In genomic region chr10:80104066-80104926, GRCh38 we compare ENCODE assay signal across 8 cellular contexts. TPM values are rescaled to one million over a fixed set of nuclear protein-coding genes. Genes with fewer than 3 reads are reported as not detected.
A peak's percentile ranks its signal among the peaks of the same experiment; 100 is the strongest.
DNase-seq lines count a peak whose midpoint lies in the region; ATAC-seq and TF ChIP-seq lines count a peak whose summit lies in the region.

No MANE protein-coding gene starts in this region.

- POLR2A ChIA-PET in AG04450 (lab: Yijun Ruan, JAX), result interaction anchor here (0.9 to 1.9 kb wide), 2 partner anchors 25 to 29 kb away, joined by 3 to 7 read pairs; partner anchors contain the start of gene TMEM254

- peaks cover 4% of the 10 kb centered on the region for H3K36me3 ChIP-seq in left ventricle myocardium inferior

- DNase-seq in AG04450 (ENCODE audit: low read depth, low spot score), result peak; percentile 78
- peak; percentile 5 for DNase-seq in RPMI8226
- no peak for DNase-seq in left ventricle myocardium inferior
- DNase-seq in NCI-H1092 treated with DMSO at 0.1 percent for 48 hours (lab: John Stamatoyannopoulos, UW), result no peak
- no peak for DNase-seq in head of caudate nucleus
- DNase-seq in T-helper 9 cell, result no peak

- intact Hi-C loops in left ventricle myocardium inferior (cut with micrococcal nuclease) (no loop called here), head of caudate nucleus (cut with DNase I) (no loop called here)

- TF ChIP-seq CTCF in AG04450 (IDR thresholded peaks at IDR 0.05; ENCODE audit: low read depth, low read length), result no peak
- TF ChIP-seq CTCF in left ventricle myocardium inferior (IDR thresholded peaks at IDR 0.05; ENCODE audit: borderline replicate concordance), result no peak

- CTCF ChIA-PET in AG04450 (lab: Charles Lee), result interaction anchor here (0.8 to 1.8 kb wide), 4 partner anchors 14 to 118 kb away, joined by 3 to 5 read pairs (median 4); no protein-coding TSS in a partner anchor

- H3K4me3 ChIP-seq in AG04450 (ENCODE audit: low read depth, low read length) (no peak overlapping the region; the same call in 1 of the 2 replicates), left ventricle myocardium inferior (no peak overlapping the region)

- H3K4me1 ChIP-seq in left ventricle myocardium inferior, result peaks cover 19% of the 10 kb centered on the region

- peaks cover 11% of the 10 kb centered on the region for H3K9me3 ChIP-seq in AG04450 (ENCODE audit: control insufficient read depth, insufficient read depth, low read length)
- H3K9me3 ChIP-seq in left ventricle myocardium inferior (replicated peaks), result peaks cover 24% of the 10 kb centered on the region

- H3K27ac ChIP-seq in AG04450 (ENCODE audit: low read depth, low read length) (peak overlapping the region; percentile 79), left ventricle myocardium inferior (replicated peaks) (peak overlapping the region; percentile 75)

- ATAC-seq in GM19463 (IDR thresholded peaks at IDR 0.05; ENCODE audit: unreplicated experiment), result peak; percentile 57
- no peak for ATAC-seq in GM21447 (IDR thresholded peaks at IDR 0.05; ENCODE audit: unreplicated experiment)

- H3K27me3 ChIP-seq in AG04450 (ENCODE audit: control insufficient read depth, insufficient read depth, low read length), result no peaks in the 10 kb centered on the region
- no peaks in the 10 kb centered on the region for H3K27me3 ChIP-seq in left ventricle myocardium inferior (ENCODE audit: low read depth)

RNA-seq across cellular contexts. Expression of gene TMEM254, which starts 25.8 kb away (rescaled TPM):
- polyA plus RNA-seq in AG04450 (2011; rRNA removed), result 24.4 and 34.4 TPM in 2 replicates
- polyA minus RNA-seq in AG04450 (2011; rRNA and poly(A)+ RNA removed), result 12.4 and 15.7 TPM in 2 replicates
- 9.2 TPM for total RNA-seq in left ventricle myocardium inferior

RNA-seq across cellular contexts. Expression of gene PLAC9, which starts 28.2 kb away (rescaled TPM):
- 11.5 and 14.2 TPM in 2 replicates for polyA plus RNA-seq in AG04450 (2011; rRNA removed)
- polyA minus RNA-seq in AG04450 (2011; rRNA and poly(A)+ RNA removed), result 2.2 and 4.0 TPM in 2 replicates
- 34.3 TPM for total RNA-seq in left ventricle myocardium inferior

Comparison
In these comparisons a context has a peak if more than half of its experiments do, and no peak if none do; other contexts are left out.
1. DNase-seq: peak in AG04450 (single experiment) and RPMI8226 (single experiment); none in left ventricle myocardium inferior (single experiment), NCI-H1092 treated with DMSO at 0.1 percent for 48 hours (single experiment), head of caudate nucleus (0 of 42) and T-helper 9 cell (single experiment).